28 cellular contexts compared by ENCODE assay signal in the genomic region with DNA sequence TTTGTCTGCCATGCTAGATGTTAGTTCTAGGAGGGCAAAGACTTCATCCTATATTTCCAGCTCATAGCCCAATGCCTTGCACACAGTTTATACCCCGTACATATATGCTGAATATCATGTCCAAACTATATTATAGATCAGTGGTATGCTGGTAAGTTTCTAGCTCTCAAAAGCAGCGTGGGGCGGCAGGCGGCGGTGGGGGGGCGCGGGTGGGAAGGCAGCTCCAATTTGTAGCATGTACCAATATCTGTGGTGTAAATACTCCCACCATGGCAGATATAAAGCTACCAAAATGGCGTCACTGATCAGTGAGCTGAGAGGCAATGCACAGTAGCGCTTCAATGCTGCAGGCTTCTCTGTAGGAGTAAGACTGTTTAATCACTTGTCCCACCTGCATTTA.
"Had no signal": no experiment of that assay in that cellular context is flagged by ENCODE, and none has a peak within 500 bp of the region (broad histone marks: within the 10 kb centered on the region; RNA-seq: fewer than 3 reads in every experiment).

No MANE protein-coding gene starts in this region.

- ATAC-seq: stimulated activated effector memory CD8-positive, alpha-beta T cell treated with anti-CD3 and anti-CD28 coated beads, Interleukin-12 subunit alpha, Interleukin-12 subunit beta, amount 100 ng/mL, for 72 hours; stimulated activated memory B cell treated with anti-CD40 and anti-IgM and Interleukin-4, amounts not matched to agents 10 μg/mL and 1 μg/mL and 100 μg/mL, for 72 hours; stimulated activated naive B cell treated with anti-CD40 and anti-IgM and Interleukin-4, amounts not matched to agents 10 μg/mL and 1 μg/mL and 100 μg/mL, for 72 hours; stimulated activated naive CD8-positive, alpha-beta T cell treated with anti-CD3 and anti-CD28 coated beads, Interleukin-15, amount 100 ng/mL, for 72 hours; stimulated activated naive CD8-positive, alpha-beta T cell treated with anti-CD3 and anti-CD28 coated beads, Interleukin-15, Interleukin-2, amounts not matched to agents 100 U/mL and 50 U/mL, for 24 hours; upper lobe of right lung had no signal

- DNase-seq: stimulated activated CD4-positive, alpha-beta T cell treated with anti-CD3 and anti-CD28 coated beads, Interleukin-2, amount 100 ng/mL, for 48 hours; stimulated activated CD4-positive, alpha-beta T cell treated with anti-CD3 and anti-CD28 coated beads, Interleukin-4, amount 100 ng/mL, for 1 hour; stimulated activated CD4-positive, alpha-beta T cell treated with anti-CD3 and anti-CD28 coated beads, Interleukin-4, amount 100 ng/mL, for 24 hours; stimulated activated CD4-positive, alpha-beta T cell treated with anti-CD3 and anti-CD28 coated beads, Interleukin-4, amount 100 ng/mL, for 4 hours; stimulated activated CD8-positive, alpha-beta memory T cell treated with anti-CD3 and anti-CD28 coated beads, Interleukin-4, amount 100 ng/mL, for 48 hours; stimulated activated naive B cell treated with anti-CD40 and anti-IgM and Interleukin-4, amounts not matched to agents 10 μg/mL and 1 μg/mL and 100 μg/mL, for 72 hours; stimulated activated naive CD4-positive, alpha-beta T cell; stimulated activated naive CD4-positive, alpha-beta T cell treated with Interleukin-2 at 50 U/mL for 16 hours; stimulated activated naive CD8-positive, alpha-beta T cell treated with anti-CD3 and anti-CD28 coated beads, Interleukin-15, amount 100 ng/mL, for 72 hours; stimulated activated naive CD8-positive, alpha-beta T cell treated with anti-CD3 and anti-CD28 coated beads, Interleukin-15, Interleukin-2, amounts not matched to agents 100 U/mL and 50 U/mL, for 24 hours; stomach; substantia nigra; testis; thyroid gland; tibial artery; transverse colon; trophoblast cell; upper lobe of right lung; uterus had no signal

- H3K27ac Mint-ChIP-seq: stimulated activated effector memory CD8-positive, alpha-beta T cell treated with anti-CD3 and anti-CD28 coated beads, Interleukin-12 subunit alpha, Interleukin-12 subunit beta, amount 100 ng/mL, for 72 hours; stimulated activated memory B cell treated with anti-CD40 and anti-IgM and Interleukin-4, amounts not matched to agents 10 μg/mL and 1 μg/mL and 100 μg/mL, for 72 hours; stimulated activated naive B cell treated with anti-CD40 and anti-IgM and Interleukin-4, amounts not matched to agents 10 μg/mL and 1 μg/mL and 100 μg/mL, for 72 hours; stimulated activated naive CD8-positive, alpha-beta T cell treated with anti-CD3 and anti-CD28 coated beads, Interleukin-15, amount 100 ng/mL, for 72 hours; stimulated activated naive CD8-positive, alpha-beta T cell treated with anti-CD3 and anti-CD28 coated beads, Interleukin-15, Interleukin-2, amounts not matched to agents 100 ng/mL and 50 ng/mL, for 24 hours; type B pancreatic cell had no signal

- H3K27me3 ChIP-seq: stomach, suprapubic skin, testis, thyroid gland, tibial artery, tibial nerve, transverse colon, upper lobe of left lung, upper lobe of right lung, uterus, vagina had no signal

- H3K9me3 ChIP-seq: stomach, suprapubic skin, testis, thoracic aorta, thyroid gland, tibial artery, tibial nerve, transverse colon, upper lobe of left lung, upper lobe of right lung, uterus, vagina had no signal

- H3K4me3 ChIP-seq: stomach, suprapubic skin, testis, thoracic aorta, thyroid gland, tibial artery, tibial nerve, transverse colon, upper lobe of left lung, upper lobe of right lung, uterus, vagina had no signal

- H3K9me3 Mint-ChIP-seq: stimulated activated effector memory CD8-positive, alpha-beta T cell treated with anti-CD3 and anti-CD28 coated beads, Interleukin-12 subunit alpha, Interleukin-12 subunit beta, amount 100 ng/mL, for 72 hours; stimulated activated memory B cell treated with anti-CD40 and anti-IgM and Interleukin-4, amounts not matched to agents 10 μg/mL and 1 μg/mL and 100 μg/mL, for 72 hours; stimulated activated naive B cell treated with anti-CD40 and anti-IgM and Interleukin-4, amounts not matched to agents 10 μg/mL and 1 μg/mL and 100 μg/mL, for 72 hours; stimulated activated naive CD8-positive, alpha-beta T cell treated with anti-CD3 and anti-CD28 coated beads, Interleukin-15, amount 100 ng/mL, for 72 hours; stimulated activated naive CD8-positive, alpha-beta T cell treated with anti-CD3 and anti-CD28 coated beads, Interleukin-15, Interleukin-2, amounts not matched to agents 100 ng/mL and 50 ng/mL, for 24 hours; type B pancreatic cell had no signal

- H3K4me1 ChIP-seq: suprapubic skin, testis, thyroid gland, tibial nerve, transverse colon, upper lobe of left lung, upper lobe of right lung, uterus, vagina had no signal

- H3K4me1 Mint-ChIP-seq: stimulated activated effector memory CD8-positive, alpha-beta T cell treated with anti-CD3 and anti-CD28 coated beads, Interleukin-12 subunit alpha, Interleukin-12 subunit beta, amount 100 ng/mL, for 72 hours; stimulated activated memory B cell treated with anti-CD40 and anti-IgM and Interleukin-4, amounts not matched to agents 10 μg/mL and 1 μg/mL and 100 μg/mL, for 72 hours; stimulated activated naive B cell treated with anti-CD40 and anti-IgM and Interleukin-4, amounts not matched to agents 10 μg/mL and 1 μg/mL and 100 μg/mL, for 72 hours; stimulated activated naive CD8-positive, alpha-beta T cell treated with anti-CD3 and anti-CD28 coated beads, Interleukin-15, amount 100 ng/mL, for 72 hours had no signal

- H3K36me3 ChIP-seq: uterus had no signal

- H3K27ac ChIP-seq: stomach, suprapubic skin, testis, thoracic aorta, thyroid gland, tibial artery, tibial nerve, transverse colon, upper lobe of left lung, upper lobe of right lung, uterus, vagina had no signal

- H3K27me3 Mint-ChIP-seq: stimulated activated memory B cell treated with anti-CD40 and anti-IgM and Interleukin-4, amounts not matched to agents 10 μg/mL and 1 μg/mL and 100 μg/mL, for 72 hours; stimulated activated naive B cell treated with anti-CD40 and anti-IgM and Interleukin-4, amounts not matched to agents 10 μg/mL and 1 μg/mL and 100 μg/mL, for 72 hours; stimulated activated naive CD8-positive, alpha-beta T cell treated with anti-CD3 and anti-CD28 coated beads, Interleukin-15, amount 100 ng/mL, for 72 hours; stimulated activated naive CD8-positive, alpha-beta T cell treated with anti-CD3 and anti-CD28 coated beads, Interleukin-15, Interleukin-2, amounts not matched to agents 100 ng/mL and 50 ng/mL, for 24 hours; type B pancreatic cell had no signal

- H3K4me3 Mint-ChIP-seq: stimulated activated effector memory CD8-positive, alpha-beta T cell treated with anti-CD3 and anti-CD28 coated beads, Interleukin-12 subunit alpha, Interleukin-12 subunit beta, amount 100 ng/mL, for 72 hours; stimulated activated memory B cell treated with anti-CD40 and anti-IgM and Interleukin-4, amounts not matched to agents 10 μg/mL and 1 μg/mL and 100 μg/mL, for 72 hours; stimulated activated naive B cell treated with anti-CD40 and anti-IgM and Interleukin-4, amounts not matched to agents 10 μg/mL and 1 μg/mL and 100 μg/mL, for 72 hours; stimulated activated naive CD8-positive, alpha-beta T cell treated with anti-CD3 and anti-CD28 coated beads, Interleukin-15, amount 100 ng/mL, for 72 hours; stimulated activated naive CD8-positive, alpha-beta T cell treated with anti-CD3 and anti-CD28 coated beads, Interleukin-15, Interleukin-2, amounts not matched to agents 100 ng/mL and 50 ng/mL, for 24 hours; type B pancreatic cell had no signal
